Comparison of ENCODE assay signal across 27 cellular contexts in the genomic region with DNA sequence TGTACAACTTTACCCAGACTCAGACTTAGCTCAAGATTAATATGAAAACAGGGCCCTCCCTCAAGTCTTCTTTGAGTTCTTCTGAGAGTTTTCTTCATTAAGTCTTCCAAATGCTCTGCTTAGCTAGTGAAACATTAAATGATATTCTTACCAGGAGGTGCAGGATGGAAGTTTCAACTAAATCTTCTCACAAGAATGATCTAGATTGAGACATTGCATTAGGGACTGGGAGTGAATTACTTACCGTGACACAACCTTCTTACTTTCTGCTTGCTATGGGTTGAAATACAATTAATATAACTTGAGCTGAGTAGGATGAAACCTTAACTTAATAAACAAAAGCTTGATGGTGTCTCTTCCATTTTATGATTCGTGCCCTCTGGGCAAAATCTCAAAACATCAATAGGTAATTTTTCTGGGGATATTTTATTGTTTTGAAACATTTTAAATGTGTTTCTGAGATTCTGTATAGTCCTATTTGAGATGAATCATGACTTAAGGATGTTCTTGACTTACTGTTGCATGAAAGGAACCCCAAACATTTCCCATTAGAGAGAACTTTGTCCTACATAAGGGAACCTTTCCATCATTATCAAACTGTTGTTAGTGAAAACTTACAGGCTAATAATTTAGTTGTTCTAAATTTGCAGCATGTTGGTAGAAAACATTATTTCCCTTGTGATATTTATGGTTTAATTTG.
DNase-seq lines count a peak whose midpoint lies in the region; ATAC-seq, FAIRE-seq and TF ChIP-seq lines count a peak whose summit lies in the region.
"Had no signal": no experiment of that assay in that cellular context is flagged by ENCODE, and none has a peak within 500 bp of the region (broad histone marks: within the 10 kb centered on the region; RNA-seq: fewer than 3 reads in every experiment).

No MANE protein-coding gene starts in this region.

- H3K4me2 ChIP-seq in Loucy (ENCODE audit: low read depth, low read length, poor library complexity, severe bottlenecking) (no peak overlapping the region), astrocyte (ENCODE audit: low read length) (no peak overlapping the region), neuronal stem cell (ENCODE audit: insufficient read depth, low read length, poor library complexity, severe bottlenecking) (no peak overlapping the region)
- H3K4me2 ChIP-seq: A549; BLaER1 treated with 17β-estradiol and CSF1 and Interleukin-3, amounts not matched to agents 10 nM and 100 nM had no signal

- H3K4me1 ChIP-seq in Loucy (ENCODE audit: insufficient read depth, low read length, poor library complexity, severe bottlenecking), result no peaks in the 10 kb centered on the region
- H3K4me1 ChIP-seq in astrocyte (ENCODE audit: insufficient read depth, low read length), result no peaks in the 10 kb centered on the region
- H3K4me1 ChIP-seq in neuronal stem cell (ENCODE audit: control insufficient read depth in 2 of 2, insufficient read depth in 1 of 2, low read depth in 1 of 2, low read length in 2 of 2), result peaks cover 6 to 10% of the 10 kb centered on the region in 2 donors
- peaks cover 0 to 17% (median 0%) of the 10 kb centered on the region in 12 donors for H3K4me1 ChIP-seq in heart left ventricle
- H3K4me1 ChIP-seq: A549; BLaER1 treated with 17β-estradiol and CSF1 and Interleukin-3, amounts not matched to agents 10 nM and 100 nM had no signal

- H3K36me3 ChIP-seq in Loucy (ENCODE audit: insufficient read depth, low read length) (no peaks in the 10 kb centered on the region), astrocyte (ENCODE audit: insufficient read depth, low read length) (no peaks in the 10 kb centered on the region), neuronal stem cell (replicated peaks in 1 of 2; ENCODE audit: control insufficient read depth in 2 of 2, insufficient read depth in 2 of 2, low read length in 2 of 2) (no peaks in the 10 kb centered on the region), heart left ventricle (no peaks in the 10 kb centered on the region)
- H3K36me3 ChIP-seq: BLaER1 treated with 17β-estradiol and CSF1 and Interleukin-3, amounts not matched to agents 10 nM and 100 nM had no signal

- H3K9me3 Mint-ChIP-seq in astrocyte (ENCODE audit: unreplicated experiment), result no peaks in the 10 kb centered on the region
- H3K9me3 Mint-ChIP-seq in MCF 10A (ENCODE audit: unreplicated experiment), result no peaks in the 10 kb centered on the region
- H3K9me3 Mint-ChIP-seq: CD4-positive, alpha-beta T cell had no signal

- H3K4me1 Mint-ChIP-seq in astrocyte (ENCODE audit: low read depth, unreplicated experiment), result peaks cover 15% of the 10 kb centered on the region
- no peaks in the 10 kb centered on the region for H3K4me1 Mint-ChIP-seq in MCF 10A (ENCODE audit: insufficient read depth, unreplicated experiment)
- H3K4me1 Mint-ChIP-seq: B cell had no signal

- H3K27me3 ChIP-seq in Loucy (ENCODE audit: insufficient read depth, low read length, poor library complexity, severe bottlenecking), result no peaks in the 10 kb centered on the region
- H3K27me3 ChIP-seq in astrocyte (ENCODE audit: insufficient read depth, low read length), result no peaks in the 10 kb centered on the region
- no peaks in the 10 kb centered on the region for H3K27me3 ChIP-seq in neuronal stem cell (ENCODE audit: control insufficient read depth in 3 of 3, insufficient read depth in 3 of 3, low read depth in 1 of 3, low read length in 3 of 3)
- H3K27me3 ChIP-seq in heart left ventricle, result no peaks in the 10 kb centered on the region
- H3K27me3 ChIP-seq: BLaER1 treated with 17β-estradiol and CSF1 and Interleukin-3, amounts not matched to agents 10 nM and 100 nM had no signal

- H3K9me2 ChIP-seq in Loucy (replicated peaks; ENCODE audit: low read depth, low read length), result no peaks in the 10 kb centered on the region

- ATAC-seq in heart left ventricle, result no peak
- no peak for ATAC-seq in HG03432 (IDR thresholded peaks at IDR 0.05; ENCODE audit: unreplicated experiment)
- ATAC-seq: A549; CD8-positive, alpha-beta T cell; GM12878 had no signal

- no peak overlapping the region for H4K91ac ChIP-seq in neuronal stem cell (ENCODE audit: low read depth, low read length, poor library complexity)

- POLR2A ChIA-PET in MCF 10A (lab: Yijun Ruan, JAX), result no interaction called here

- DNase-seq in astrocyte (ENCODE audit: low read depth) (no peak), kidney tubule cell (ENCODE audit: low spot score) (peak; percentile 14), neuronal stem cell (ENCODE audit: low spot score) (no peak), MCF 10A (ENCODE audit: unreplicated experiment) (no peak), heart left ventricle (no peak), superior temporal gyrus (ENCODE audit: extremely low spot score) (no peak)
- DNase-seq: AML-193; CD4-positive, alpha-beta T cell; CD8-positive, alpha-beta T cell; COR-L47; DMS 273 treated with DMSO at 0.1 percent for 48 hours; DMS153; DMS53; DMS79; DND-41; EL; GDM1 had no signal

- H2BK15ac ChIP-seq in neuronal stem cell (ENCODE audit: low read length), result no peak overlapping the region

- H3K9ac ChIP-seq in Loucy (ENCODE audit: low read depth, low read length, poor library complexity, severe bottlenecking), result no peak overlapping the region
- H3K9ac ChIP-seq in astrocyte (ENCODE audit: low read length), result no peak overlapping the region
- H3K9ac ChIP-seq in neuronal stem cell (ENCODE audit: low read depth, low read length, poor library complexity), result no peak overlapping the region
- H3K9ac ChIP-seq: BLaER1 treated with 17β-estradiol and CSF1 and Interleukin-3, amounts not matched to agents 10 nM and 100 nM had no signal

- no TSS peak for BruUV-seq in MCF 10A (replicated peaks; lab: Mats Ljungman, UMichigan)

- no peak for TF ChIP-seq POLR2A in heart left ventricle (IDR thresholded peaks at IDR 0.05)

- H3K9me3 ChIP-seq in Loucy (ENCODE audit: insufficient read depth, low read depth, low read length) (no peaks in the 10 kb centered on the region), astrocyte (ENCODE audit: insufficient read depth, low read depth, low read length) (no peaks in the 10 kb centered on the region), neuronal stem cell (replicated peaks in 1 of 2; ENCODE audit: control insufficient read depth in 2 of 2, insufficient read depth in 1 of 2, low read depth in 1 of 2, low read length in 2 of 2) (no peaks in the 10 kb centered on the region), heart left ventricle (no peaks in the 10 kb centered on the region)
- H3K9me3 ChIP-seq: A549 had no signal

- H3F3A ChIP-seq in Loucy (ENCODE audit: low read depth), result no peaks in the 10 kb centered on the region

- H3K4me3 ChIP-seq in Loucy (ENCODE audit: low read length, poor library complexity, severe bottlenecking), result no peak overlapping the region
- H3K4me3 ChIP-seq in astrocyte (ENCODE audit: insufficient read depth, low read depth, low read length), result no peak overlapping the region
- H3K4me3 ChIP-seq in neuronal stem cell (ENCODE audit: low read length in 2 of 2), result no peak overlapping the region
- H3K4me3 ChIP-seq in heart left ventricle, result no peak overlapping the region
- H3K4me3 ChIP-seq: A549; BLaER1 treated with 17β-estradiol and CSF1 and Interleukin-3, amounts not matched to agents 10 nM and 100 nM; GM12878 had no signal

- H3K27ac Mint-ChIP-seq in astrocyte (ENCODE audit: unreplicated experiment) (no peak overlapping the region), MCF 10A (ENCODE audit: low read depth, unreplicated experiment) (no peak overlapping the region)
- H3K27ac Mint-ChIP-seq: B cell; CD4-positive, alpha-beta T cell; CD8-positive, alpha-beta T cell had no signal

- no peak overlapping the region for H3K23ac ChIP-seq in neuronal stem cell (ENCODE audit: low read depth, low read length, poor library complexity)

- H3K27me3 Mint-ChIP-seq in astrocyte (ENCODE audit: low read depth, unreplicated experiment), result no peaks in the 10 kb centered on the region
- no peaks in the 10 kb centered on the region for H3K27me3 Mint-ChIP-seq in MCF 10A (ENCODE audit: insufficient read depth, unreplicated experiment)
- H3K27me3 Mint-ChIP-seq: B cell; CD4-positive, alpha-beta T cell had no signal

- no peak overlapping the region for H2BK12ac ChIP-seq in neuronal stem cell (ENCODE audit: low read length)

- H4K20me1 ChIP-seq in Loucy (ENCODE audit: insufficient read depth, low read length, poor library complexity, severe bottlenecking), result no peaks in the 10 kb centered on the region
- no peaks in the 10 kb centered on the region for H4K20me1 ChIP-seq in astrocyte (ENCODE audit: insufficient read depth, low read length)
- H4K20me1 ChIP-seq: BLaER1 treated with 17β-estradiol and CSF1 and Interleukin-3, amounts not matched to agents 10 nM and 100 nM had no signal

- H3K36me3 Mint-ChIP-seq in astrocyte (ENCODE audit: low read depth, unreplicated experiment) (no peaks in the 10 kb centered on the region), MCF 10A (ENCODE audit: insufficient read depth, unreplicated experiment) (no peaks in the 10 kb centered on the region)
- H3K36me3 Mint-ChIP-seq: CD8-positive, alpha-beta T cell had no signal

- FAIRE-seq in astrocyte (lab: Jason Lieb, UNC), result peak; percentile 43
- FAIRE-seq: A549, GM12878, GM12892, GM18507 had no signal

- H3K4me3 Mint-ChIP-seq in astrocyte (ENCODE audit: unreplicated experiment) (no peak overlapping the region), MCF 10A (ENCODE audit: unreplicated experiment) (no peak overlapping the region)
- H3K4me3 Mint-ChIP-seq: B cell; CD4-positive, alpha-beta T cell; CD8-positive, alpha-beta T cell had no signal

- intact Hi-C loops in MCF 10A (cut with micrococcal nuclease) (no loop called here), heart left ventricle (cut with DNase I) (loop anchor here in 5 of 10 donors (5.0 to 10.0 kb wide), 8 partner anchors 246 to 1051 kb away; no protein-coding TSS in a partner anchor)

- no peak overlapping the region for H3K14ac ChIP-seq in neuronal stem cell (ENCODE audit: low read length)

- H2BK5ac ChIP-seq in neuronal stem cell (ENCODE audit: low read length), result no peak overlapping the region

- no peak overlapping the region for H3K18ac ChIP-seq in neuronal stem cell (ENCODE audit: low read length)

- H3K27ac ChIP-seq in astrocyte (ENCODE audit: low read depth, low read length), result no peak overlapping the region
- H3K27ac ChIP-seq in neuronal stem cell (replicated peaks; ENCODE audit: low read length), result no peak overlapping the region
- H3K27ac ChIP-seq in heart left ventricle, result no peak overlapping the region
- H3K27ac ChIP-seq: 22Rv1; A549; BLaER1 treated with 17β-estradiol and CSF1 and Interleukin-3, amounts not matched to agents 10 nM and 100 nM; C4-2B had no signal

- CTCF ChIA-PET in MCF 10A (lab: Yijun Ruan, JAX), result interaction anchor here (0.6 kb wide), 1 partner anchor 1053 kb away, joined by 5 read pairs; no protein-coding TSS in a partner anchor

- no peak overlapping the region for H2AK5ac ChIP-seq in neuronal stem cell (ENCODE audit: low read depth, low read length)

- H3K79me1 ChIP-seq in neuronal stem cell (ENCODE audit: low read depth, low read length), result no peaks in the 10 kb centered on the region

- no peak overlapping the region for H4K8ac ChIP-seq in neuronal stem cell (ENCODE audit: low read depth, low read length)

- TF ChIP-seq CTCF in Loucy (conservative IDR thresholded peaks at IDR 0.05; ENCODE audit: low read length) (no peak), astrocyte (IDR thresholded peaks at IDR 0.05; ENCODE audit: insufficient read depth, low read depth, low read length) (no peak), MCF 10A (IDR thresholded peaks at IDR 0.05; ENCODE audit: unreplicated experiment) (no peak), heart left ventricle (IDR thresholded peaks at IDR 0.05) (no peak)

- H2BK120ac ChIP-seq in neuronal stem cell (ENCODE audit: low read depth, low read length), result no peak overlapping the region

- no peaks in the 10 kb centered on the region for H3K79me2 ChIP-seq in Loucy (ENCODE audit: insufficient read depth, low read length)
- no peaks in the 10 kb centered on the region for H3K79me2 ChIP-seq in astrocyte (ENCODE audit: insufficient read depth, low read length)

- no peak overlapping the region for H3K4ac ChIP-seq in neuronal stem cell (ENCODE audit: low read length)

- no CpG with 5 or more reads among the region's 2 CpGs for WGBS in neuronal stem cell (ENCODE audit: extremely low coverage in 2 of 2, insufficient read length in 2 of 2, insufficient replicate concordance in 1 of 2), 2 donors
- 80 to 87% (median 85%) methylated on average over 2 of the region's 2 CpGs for WGBS in heart left ventricle, 4 donors

- peak overlapping the region; percentile 23; the same call in 1 of the 2 replicates for H2AFZ ChIP-seq in Loucy (ENCODE audit: low read length)
- H2AFZ ChIP-seq in astrocyte (ENCODE audit: low read depth, low read length), result no peak overlapping the region
- peak overlapping the region; percentile 44 for H2AFZ ChIP-seq in neuronal stem cell (ENCODE audit: low read length)
